Comparison of ENCODE assay signal across 23 cellular contexts in the genomic region with DNA sequence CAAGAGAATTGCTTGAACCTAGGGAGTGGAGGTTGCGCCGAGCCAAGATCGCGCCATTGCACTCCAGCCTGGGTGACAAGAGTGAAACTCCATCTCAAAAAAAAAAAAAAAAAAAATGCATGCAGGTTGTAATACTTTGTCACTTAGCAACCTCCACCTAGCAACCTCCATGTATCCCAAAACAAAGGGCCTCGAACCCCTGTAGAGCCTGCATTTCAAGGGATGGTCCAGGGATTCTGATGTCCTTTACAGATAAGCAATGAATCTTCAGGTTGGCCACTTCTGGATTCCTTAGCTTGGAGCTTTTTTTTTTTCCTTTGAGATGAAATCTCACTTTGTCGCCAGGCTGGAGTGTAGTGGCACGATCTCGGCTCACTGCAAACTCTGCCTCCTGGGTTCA.
A peak's percentile ranks its signal among the peaks of the same experiment; 100 is the strongest.
DNase-seq lines count a peak whose midpoint lies in the region; ATAC-seq and TF ChIP-seq lines count a peak whose summit lies in the region.
"Had no signal": no experiment of that assay in that cellular context is flagged by ENCODE, and none has a peak within 500 bp of the region (broad histone marks: within the 10 kb centered on the region; RNA-seq: fewer than 3 reads in every experiment).

No MANE protein-coding gene starts in this region.

- DNase-seq in GM23338 (ENCODE audit: low spot score) (peak; percentile 1), M059J (ENCODE audit: low read depth) (peak; percentile 59), mesenteric fat pad (ENCODE audit: low spot score) (peak; percentile 26)
- DNase-seq in naive thymus-derived CD8-positive, alpha-beta T cell, result no peak
- no peak for DNase-seq in effector memory CD4-positive, alpha-beta T cell
- DNase-seq: 8988T; ACHN; BE2C; C1 segment of cervical spinal cord; CD4-positive, alpha-beta memory T cell; CD4-positive, CD25-positive, alpha-beta regulatory T cell; CD8-positive, alpha-beta memory T cell; COR-L47; DMS 273 treated with DMSO at 0.1 percent for 48 hours; DMS153; DMS53; DMS79; DND-41; EL; GF-D8 had no signal

- H3K9me2 ChIP-seq in GM23338 (ENCODE audit: insufficient read depth), result no peaks in the 10 kb centered on the region

- H3K27ac Mint-ChIP-seq in GM23338, result no peak overlapping the region
- H3K27ac Mint-ChIP-seq in naive thymus-derived CD8-positive, alpha-beta T cell, result no peak overlapping the region
- H3K27ac Mint-ChIP-seq: CD14-positive monocyte; CD4-positive, alpha-beta memory T cell; CD4-positive, CD25-positive, alpha-beta regulatory T cell; CD8-positive, alpha-beta memory T cell had no signal

- no peaks in the 10 kb centered on the region for H3K36me3 ChIP-seq in GM23338 (ENCODE audit: insufficient read depth)
- no peaks in the 10 kb centered on the region for H3K36me3 ChIP-seq in effector memory CD4-positive, alpha-beta T cell (ENCODE audit: control insufficient read depth, insufficient read depth, low read length)
- H3K36me3 ChIP-seq: BE2C, BLaER1 had no signal

- no peak for TF ChIP-seq CTCF in GM23338 (conservative IDR thresholded peaks at IDR 0.05; ENCODE audit: low read depth in 2 of 2)

- peaks cover 98% of the 10 kb centered on the region for H3K9me3 Mint-ChIP-seq in GM23338
- H3K9me3 Mint-ChIP-seq in naive thymus-derived CD8-positive, alpha-beta T cell, result peaks cover 0 to 28% (median 6%) of the 10 kb centered on the region in 9 donors

- ATAC-seq in GM23338 (no peak), HG03135 (IDR thresholded peaks at IDR 0.05; ENCODE audit: unreplicated experiment) (no peak)
- no peak for ATAC-seq in naive thymus-derived CD8-positive, alpha-beta T cell

- no peaks in the 10 kb centered on the region for H3K4me1 ChIP-seq in GM23338 (ENCODE audit: insufficient read depth)
- H3K4me1 ChIP-seq in effector memory CD4-positive, alpha-beta T cell (ENCODE audit: control insufficient read depth, insufficient read depth, low read length, poor library complexity, severe bottlenecking), result no peaks in the 10 kb centered on the region
- H3K4me1 ChIP-seq: BLaER1 had no signal

- H3K4me3 Mint-ChIP-seq in GM23338, result no peak overlapping the region
- no peak overlapping the region for H3K4me3 Mint-ChIP-seq in naive thymus-derived CD8-positive, alpha-beta T cell
- H3K4me3 Mint-ChIP-seq: CD14-positive monocyte; CD4-positive, alpha-beta memory T cell; CD4-positive, CD25-positive, alpha-beta regulatory T cell; CD8-positive, alpha-beta memory T cell had no signal

- H3K27me3 Mint-ChIP-seq in GM23338 (ENCODE audit: insufficient read depth, low read depth, poor library complexity), result peaks cover 5% of the 10 kb centered on the region
- no peaks in the 10 kb centered on the region for H3K27me3 Mint-ChIP-seq in naive thymus-derived CD8-positive, alpha-beta T cell
- H3K27me3 Mint-ChIP-seq: CD4-positive, alpha-beta memory T cell; CD4-positive, CD25-positive, alpha-beta regulatory T cell; CD8-positive, alpha-beta memory T cell had no signal

- H3K4me2 ChIP-seq in GM23338, result no peak overlapping the region
- H3K4me2 ChIP-seq: BLaER1 had no signal

- H3K36me3 Mint-ChIP-seq in GM23338 (ENCODE audit: low read depth), result peaks cover 49% of the 10 kb centered on the region
- H3K36me3 Mint-ChIP-seq in naive thymus-derived CD8-positive, alpha-beta T cell, result peaks cover 0 to 4% (median 0%) of the 10 kb centered on the region in 3 donors
- H3K36me3 Mint-ChIP-seq: CD14-positive monocyte; CD4-positive, alpha-beta memory T cell; CD4-positive, CD25-positive, alpha-beta regulatory T cell; CD8-positive, alpha-beta memory T cell had no signal

- no peaks in the 10 kb centered on the region for H3K27me3 ChIP-seq in GM23338 (ENCODE audit: insufficient read depth)
- no peaks in the 10 kb centered on the region for H3K27me3 ChIP-seq in effector memory CD4-positive, alpha-beta T cell (replicated peaks; ENCODE audit: control insufficient read depth, insufficient read depth, low read length, poor library complexity, severe bottlenecking)
- H3K27me3 ChIP-seq: BE2C, BLaER1 had no signal

- H3K9me3 ChIP-seq in effector memory CD4-positive, alpha-beta T cell (ENCODE audit: control insufficient read depth, low read length), result no peaks in the 10 kb centered on the region

- no peak overlapping the region for H2AFZ ChIP-seq in GM23338

- no peaks in the 10 kb centered on the region for H4K20me1 ChIP-seq in GM23338 (replicated peaks; ENCODE audit: insufficient read depth)
- H4K20me1 ChIP-seq: BLaER1 had no signal

- H3K4me3 ChIP-seq in GM23338, result no peak overlapping the region
- no peak overlapping the region for H3K4me3 ChIP-seq in effector memory CD4-positive, alpha-beta T cell (ENCODE audit: insufficient read depth, low read depth, low read length, poor library complexity, severe bottlenecking)
- H3K4me3 ChIP-seq: BLaER1 had no signal

- POLR2A ChIA-PET in naive thymus-derived CD8-positive, alpha-beta T cell (lab: Charles Lee), result no interaction called here

- H3K79me2 ChIP-seq in GM23338 (replicated peaks; ENCODE audit: insufficient read depth), result no peaks in the 10 kb centered on the region

- H3F3A ChIP-seq in GM23338 (replicated peaks; ENCODE audit: low read depth), result no peaks in the 10 kb centered on the region

- H3K4me1 Mint-ChIP-seq in GM23338, result no peaks in the 10 kb centered on the region
- H3K4me1 Mint-ChIP-seq in naive thymus-derived CD8-positive, alpha-beta T cell, result no peaks in the 10 kb centered on the region
- H3K4me1 Mint-ChIP-seq: CD14-positive monocyte; CD4-positive, alpha-beta memory T cell; CD4-positive, CD25-positive, alpha-beta regulatory T cell; CD8-positive, alpha-beta memory T cell had no signal

- no peak overlapping the region for H3K27ac ChIP-seq in GM23338 (ENCODE audit: low read depth)
- H3K27ac ChIP-seq in effector memory CD4-positive, alpha-beta T cell (ENCODE audit: insufficient read depth, low read length, poor library complexity, severe bottlenecking), result no peak overlapping the region
- H3K27ac ChIP-seq: BLaER1 had no signal

TF ChIP-seq in GM23338, 12 proteins besides CTCF, POLR2A, EP300 and RAD21 (continues in another document):
- TF ChIP-seq CREB1 (CRISPR knock-in tag; IDR thresholded peaks at IDR 0.05; ENCODE audit: low read depth) (no peak), EZH2phosphoT487 (IDR thresholded peaks at IDR 0.05; ENCODE audit: unreplicated experiment) (no peak), JUNB (IDR thresholded peaks at IDR 0.05; ENCODE audit: unreplicated experiment) (no peak), STAT1 (IDR thresholded peaks at IDR 0.05; ENCODE audit: unreplicated experiment) (no peak), EZH2 (IDR thresholded peaks at IDR 0.05; ENCODE audit: low read depth, unreplicated experiment) (no peak), NANOG (IDR thresholded peaks at IDR 0.05; ENCODE audit: borderline replicate concordance) (no peak), ZNF114 (CRISPR knock-in tag; IDR thresholded peaks at IDR 0.05) (no peak), POLR2AphosphoS5 (IDR thresholded peaks at IDR 0.05; ENCODE audit: low read depth) (no peak), ZNF331 (CRISPR knock-in tag; IDR thresholded peaks at IDR 0.05; ENCODE audit: low read depth) (no peak)
- TF ChIP-seq, protein P1, sequence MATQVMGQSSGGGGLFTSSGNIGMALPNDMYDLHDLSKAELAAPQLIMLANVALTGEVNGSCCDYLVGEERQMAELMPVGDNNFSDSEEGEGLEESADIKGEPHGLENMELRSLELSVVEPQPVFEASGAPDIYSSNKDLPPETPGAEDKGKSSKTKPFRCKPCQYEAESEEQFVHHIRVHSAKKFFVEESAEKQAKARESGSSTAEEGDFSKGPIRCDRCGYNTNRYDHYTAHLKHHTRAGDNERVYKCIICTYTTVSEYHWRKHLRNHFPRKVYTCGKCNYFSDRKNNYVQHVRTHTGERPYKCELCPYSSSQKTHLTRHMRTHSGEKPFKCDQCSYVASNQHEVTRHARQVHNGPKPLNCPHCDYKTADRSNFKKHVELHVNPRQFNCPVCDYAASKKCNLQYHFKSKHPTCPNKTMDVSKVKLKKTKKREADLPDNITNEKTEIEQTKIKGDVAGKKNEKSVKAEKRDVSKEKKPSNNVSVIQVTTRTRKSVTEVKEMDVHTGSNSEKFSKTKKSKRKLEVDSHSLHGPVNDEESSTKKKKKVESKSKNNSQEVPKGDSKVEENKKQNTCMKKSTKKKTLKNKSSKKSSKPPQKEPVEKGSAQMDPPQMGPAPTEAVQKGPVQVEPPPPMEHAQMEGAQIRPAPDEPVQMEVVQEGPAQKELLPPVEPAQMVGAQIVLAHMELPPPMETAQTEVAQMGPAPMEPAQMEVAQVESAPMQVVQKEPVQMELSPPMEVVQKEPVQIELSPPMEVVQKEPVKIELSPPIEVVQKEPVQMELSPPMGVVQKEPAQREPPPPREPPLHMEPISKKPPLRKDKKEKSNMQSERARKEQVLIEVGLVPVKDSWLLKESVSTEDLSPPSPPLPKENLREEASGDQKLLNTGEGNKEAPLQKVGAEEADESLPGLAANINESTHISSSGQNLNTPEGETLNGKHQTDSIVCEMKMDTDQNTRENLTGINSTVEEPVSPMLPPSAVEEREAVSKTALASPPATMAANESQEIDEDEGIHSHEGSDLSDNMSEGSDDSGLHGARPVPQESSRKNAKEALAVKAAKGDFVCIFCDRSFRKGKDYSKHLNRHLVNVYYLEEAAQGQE (IDR thresholded peaks at IDR 0.05; ENCODE audit: unreplicated experiment), result no peak
- TF ChIP-seq, protein P2, sequence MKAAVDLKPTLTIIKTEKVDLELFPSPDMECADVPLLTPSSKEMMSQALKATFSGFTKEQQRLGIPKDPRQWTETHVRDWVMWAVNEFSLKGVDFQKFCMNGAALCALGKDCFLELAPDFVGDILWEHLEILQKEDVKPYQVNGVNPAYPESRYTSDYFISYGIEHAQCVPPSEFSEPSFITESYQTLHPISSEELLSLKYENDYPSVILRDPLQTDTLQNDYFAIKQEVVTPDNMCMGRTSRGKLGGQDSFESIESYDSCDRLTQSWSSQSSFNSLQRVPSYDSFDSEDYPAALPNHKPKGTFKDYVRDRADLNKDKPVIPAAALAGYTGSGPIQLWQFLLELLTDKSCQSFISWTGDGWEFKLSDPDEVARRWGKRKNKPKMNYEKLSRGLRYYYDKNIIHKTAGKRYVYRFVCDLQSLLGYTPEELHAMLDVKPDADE (IDR thresholded peaks at IDR 0.05), result no peak

Comparison
In these comparisons a context has a peak if more than half of its experiments do, and no peak if none do; other contexts are left out.
1. DNase-seq: peak in GM23338 (single experiment), M059J (single experiment) and mesenteric fat pad (single experiment); none in naive thymus-derived CD8-positive, alpha-beta T cell (0 of 10) and effector memory CD4-positive, alpha-beta T cell (0 of 3).